24 cellular contexts compared by ENCODE assay signal in the genomic region with DNA sequence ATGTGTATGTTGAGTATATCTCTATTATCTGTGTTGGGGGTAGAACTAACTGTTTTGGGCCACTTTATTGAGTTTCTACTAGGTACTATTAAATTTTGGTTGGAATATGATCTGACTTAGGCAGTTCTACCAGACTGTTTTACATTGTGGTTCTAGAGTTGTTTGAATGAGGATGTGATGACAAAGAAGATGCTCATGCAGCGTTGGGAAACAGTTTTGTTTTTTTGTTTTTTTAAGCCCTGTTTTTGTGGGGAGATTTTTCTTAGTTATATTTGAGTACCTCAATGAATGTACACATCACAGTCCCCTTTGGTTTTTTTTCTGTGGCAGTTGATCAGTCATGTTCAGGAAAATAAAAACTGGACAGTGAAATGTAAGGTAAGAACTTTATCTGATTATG. TPM values are rescaled to one million over a fixed set of nuclear protein-coding genes. Genes with fewer than 3 reads are reported as not detected.
DNase-seq lines count a peak whose midpoint lies in the region; ATAC-seq and TF ChIP-seq lines count a peak whose summit lies in the region.
"Had no signal": no experiment of that assay in that cellular context is flagged by ENCODE, and none has a peak within 500 bp of the region (broad histone marks: within the 10 kb centered on the region; RNA-seq: fewer than 3 reads in every experiment).

No MANE protein-coding gene starts in this region.

- POLR2A ChIA-PET in activated CD8-positive, alpha-beta T cell treated with anti-CD3 and anti-CD28 coated beads for 36 hours (lab: Charles Lee), result interaction anchor here (1.2 to 2.1 kb wide), 2 partner anchors 9 to 50 kb away, joined by 3 to 5 read pairs; no protein-coding TSS in a partner anchor
- POLR2A ChIA-PET in activated CD8-positive, alpha-beta T cell treated with anti-CD3 and anti-CD28 coated beads, Interleukin-2, amount 10 ng/mL, durations not matched to agents 7 days and 5 days (lab: Charles Lee), result no interaction called here

- H3K27me3 ChIP-seq in osteoblast (ENCODE audit: insufficient read depth, low read length) (no peaks in the 10 kb centered on the region), MG63 (no peaks in the 10 kb centered on the region)
- H3K27me3 ChIP-seq: Peyer's patch, SJCRH30 had no signal

- H2AFZ ChIP-seq in osteoblast (ENCODE audit: low read length), result no peak overlapping the region

- no peaks in the 10 kb centered on the region for H3K27me3 Mint-ChIP-seq in activated CD8-positive, alpha-beta T cell treated with anti-CD3 and anti-CD28 coated beads for 36 hours
- no peaks in the 10 kb centered on the region for H3K27me3 Mint-ChIP-seq in activated CD8-positive, alpha-beta T cell treated with anti-CD3 and anti-CD28 coated beads, Interleukin-2, amount 10 ng/mL, durations not matched to agents 7 days and 5 days (ENCODE audit: low read depth)
- H3K27me3 Mint-ChIP-seq: B cell, IgD-negative memory B cell had no signal

- no peak for TF ChIP-seq CTCF in activated CD8-positive, alpha-beta T cell treated with anti-CD3 and anti-CD28 coated beads for 36 hours (IDR thresholded peaks at IDR 0.05)
- TF ChIP-seq CTCF in choroid plexus epithelial cell (conservative IDR thresholded peaks at IDR 0.05; ENCODE audit: low read depth, low read length), result no peak
- no peak for TF ChIP-seq CTCF in osteoblast (IDR thresholded peaks at IDR 0.05; ENCODE audit: extremely low read depth, low read depth, low read length)

- no peak for ATAC-seq in activated CD8-positive, alpha-beta T cell treated with anti-CD3 and anti-CD28 coated beads for 36 hours
- ATAC-seq in activated CD8-positive, alpha-beta T cell treated with anti-CD3 and anti-CD28 coated beads, Interleukin-2, amount 10 ng/mL, durations not matched to agents 7 days and 5 days, result no peak
- ATAC-seq: A549 had no signal

- intact Hi-C loops in activated CD8-positive, alpha-beta T cell treated with anti-CD3 and anti-CD28 coated beads for 36 hours (cut with micrococcal nuclease), result loop anchor here (10.0 kb wide), 1 partner anchor 115 kb away; no protein-coding TSS in a partner anchor

- no peaks in the 10 kb centered on the region for H3K79me2 ChIP-seq in osteoblast (ENCODE audit: insufficient read depth, low read length)

- no peak overlapping the region for H3K27ac ChIP-seq in osteoblast (ENCODE audit: low read depth, low read length)
- H3K27ac ChIP-seq: A549, Peyer's patch, SJCRH30, VCaP had no signal

- no peaks in the 10 kb centered on the region for H3K4me1 ChIP-seq in osteoblast (ENCODE audit: insufficient read depth, low read length)
- H3K4me1 ChIP-seq: Peyer's patch, SJCRH30 had no signal

- no peaks in the 10 kb centered on the region for H4K20me1 ChIP-seq in osteoblast (ENCODE audit: insufficient read depth, low read length)

- no peak for DNase-seq in activated CD8-positive, alpha-beta T cell treated with anti-CD3 and anti-CD28 coated beads for 36 hours
- DNase-seq in activated CD8-positive, alpha-beta T cell treated with anti-CD3 and anti-CD28 coated beads, Interleukin-2, amount 10 ng/mL, durations not matched to agents 7 days and 5 days, result no peak
- peak; percentile 60 for DNase-seq in LHCN-M2 (ENCODE audit: low read depth)
- peak; percentile 22 for DNase-seq in choroid plexus epithelial cell (ENCODE audit: low read depth)
- DNase-seq in osteoblast (ENCODE audit: insufficient read length, low spot score, missing footprints), result peak; percentile 18
- DNase-seq in MG63, result no peak
- no peak for DNase-seq in NCI-H1092 treated with DMSO at 0.1 percent for 48 hours (lab: John Stamatoyannopoulos, UW)
- DNase-seq in SHP77 treated with DMSO at 0.1 percent for 48 hours (lab: John Stamatoyannopoulos, UW), result no peak
- DNase-seq: activated CD4-positive, alpha-beta T cell treated with anti-CD3 and anti-CD28 coated beads, Interleukin-2, amount 50 U/mL, for 4 hours; activated naive CD4-positive, alpha-beta T cell treated with Interleukin-2 at 50 U/mL for 16 hours; activated T-cell treated with anti-CD3 and anti-CD28 coated beads for 4 hours; anterior cingulate cortex; DMS153; GDM1; NCI-H1436; NCI-H446 treated with DMSO at 0.1 percent for 48 hours; Peyer's patch; SJCRH30; stimulated activated CD4-positive, alpha-beta T cell treated with anti-CD3 and anti-CD28 coated beads, Interleukin-2, amount 100 ng/mL, for 48 hours; stimulated activated naive CD4-positive, alpha-beta T cell had no signal

- no peaks in the 10 kb centered on the region for H3K9me3 Mint-ChIP-seq in activated CD8-positive, alpha-beta T cell treated with anti-CD3 and anti-CD28 coated beads for 36 hours
- no peaks in the 10 kb centered on the region for H3K9me3 Mint-ChIP-seq in activated CD8-positive, alpha-beta T cell treated with anti-CD3 and anti-CD28 coated beads, Interleukin-2, amount 10 ng/mL, durations not matched to agents 7 days and 5 days (ENCODE audit: insufficient read depth)
- H3K9me3 Mint-ChIP-seq: IgD-negative memory B cell had no signal

- CTCF ChIA-PET in activated CD8-positive, alpha-beta T cell treated with anti-CD3 and anti-CD28 coated beads for 36 hours (lab: Charles Lee), result interaction anchor here (0.6 kb wide), 1 partner anchor 164 kb away, joined by 3 read pairs; no protein-coding TSS in a partner anchor
- CTCF ChIA-PET in activated CD8-positive, alpha-beta T cell treated with anti-CD3 and anti-CD28 coated beads, Interleukin-2, amount 10 ng/mL, durations not matched to agents 7 days and 5 days (lab: Charles Lee), result interaction anchor here (0.6 kb wide), 1 partner anchor 47 kb away, joined by 3 read pairs; no protein-coding TSS in a partner anchor

- no peak overlapping the region for H3K4me2 ChIP-seq in osteoblast (ENCODE audit: insufficient read depth, low read length)
- H3K4me2 ChIP-seq: A549 had no signal

- peak overlapping the region; percentile 15 for H3K27ac Mint-ChIP-seq in activated CD8-positive, alpha-beta T cell treated with anti-CD3 and anti-CD28 coated beads for 36 hours
- H3K27ac Mint-ChIP-seq in activated CD8-positive, alpha-beta T cell treated with anti-CD3 and anti-CD28 coated beads, Interleukin-2, amount 10 ng/mL, durations not matched to agents 7 days and 5 days, result no peak overlapping the region
- H3K27ac Mint-ChIP-seq: B cell had no signal

- no peak overlapping the region for H3K4me3 Mint-ChIP-seq in activated CD8-positive, alpha-beta T cell treated with anti-CD3 and anti-CD28 coated beads for 36 hours
- no peak overlapping the region for H3K4me3 Mint-ChIP-seq in activated CD8-positive, alpha-beta T cell treated with anti-CD3 and anti-CD28 coated beads, Interleukin-2, amount 10 ng/mL, durations not matched to agents 7 days and 5 days
- H3K4me3 Mint-ChIP-seq: B cell, IgD-negative memory B cell had no signal

- peaks cover 10% of the 10 kb centered on the region for H3K36me3 ChIP-seq in osteoblast (ENCODE audit: insufficient read depth, low read length)
- H3K36me3 ChIP-seq in MG63, result peaks cover 36% of the 10 kb centered on the region

- H3K9me3 ChIP-seq in osteoblast (ENCODE audit: low read depth, low read length) (no peaks in the 10 kb centered on the region), MG63 (no peaks in the 10 kb centered on the region)
- H3K9me3 ChIP-seq: A549, Peyer's patch, SJCRH30 had no signal

- H3K4me1 Mint-ChIP-seq in activated CD8-positive, alpha-beta T cell treated with anti-CD3 and anti-CD28 coated beads for 36 hours (ENCODE audit: low read depth), result peaks cover 3% of the 10 kb centered on the region
- peaks cover 3% of the 10 kb centered on the region for H3K4me1 Mint-ChIP-seq in activated CD8-positive, alpha-beta T cell treated with anti-CD3 and anti-CD28 coated beads, Interleukin-2, amount 10 ng/mL, durations not matched to agents 7 days and 5 days (ENCODE audit: low read depth)
- H3K4me1 Mint-ChIP-seq: B cell had no signal

- peaks cover 24% of the 10 kb centered on the region for H3K36me3 Mint-ChIP-seq in activated CD8-positive, alpha-beta T cell treated with anti-CD3 and anti-CD28 coated beads for 36 hours (ENCODE audit: low read depth)
- peaks cover 31% of the 10 kb centered on the region for H3K36me3 Mint-ChIP-seq in activated CD8-positive, alpha-beta T cell treated with anti-CD3 and anti-CD28 coated beads, Interleukin-2, amount 10 ng/mL, durations not matched to agents 7 days and 5 days (ENCODE audit: low read depth)

- H3K4me3 ChIP-seq in choroid plexus epithelial cell (ENCODE audit: low read depth, low read length), result no peak overlapping the region
- H3K4me3 ChIP-seq in osteoblast (ENCODE audit: insufficient read depth, low read length), result no peak overlapping the region
- no peak overlapping the region for H3K4me3 ChIP-seq in MG63
- H3K4me3 ChIP-seq: A549, Peyer's patch, SJCRH30 had no signal

RNA-seq across cellular contexts. Expression of a gene that starts 40.1 kb away (rescaled TPM):
- total RNA-seq in activated CD8-positive, alpha-beta T cell treated with anti-CD3 and anti-CD28 coated beads for 36 hours, result 10 to 100 TPM; 29.2 to 31.6 TPM
- 10 to 100 TPM; 46.6 to 49.4 TPM for total RNA-seq in activated CD8-positive, alpha-beta T cell treated with anti-CD3 and anti-CD28 coated beads, Interleukin-2, amount 10 ng/mL, durations not matched to agents 7 days and 5 days
- total RNA-seq in LHCN-M2 (2014; rRNA removed), result 56.1 and 68.7 TPM in 2 replicates
- 19.6 TPM for polyA plus RNA-seq in LHCN-M2 (2012)
- 50.3 and 51.3 TPM in 2 replicates for total RNA-seq in osteoblast
- 5.8 and 6.0 TPM in 2 replicates for total RNA-seq in MG63 (2014; rRNA removed; shearing (Covaris generic); ENCODE audit: low replicate concordance)

RNA-seq across cellular contexts. Expression of a gene that starts 40.4 kb away (rescaled TPM):
- 10 to 100 TPM; 21.8 to 24.6 TPM for total RNA-seq in activated CD8-positive, alpha-beta T cell treated with anti-CD3 and anti-CD28 coated beads for 36 hours
- 10 to 100 TPM; 33.1 to 36.3 TPM for total RNA-seq in activated CD8-positive, alpha-beta T cell treated with anti-CD3 and anti-CD28 coated beads, Interleukin-2, amount 10 ng/mL, durations not matched to agents 7 days and 5 days
- total RNA-seq in LHCN-M2 (2014; rRNA removed), result 31.2 and 40.5 TPM in 2 replicates
- 4.3 TPM for polyA plus RNA-seq in LHCN-M2 (2012)
- 6.2 TPM in 2 replicates for total RNA-seq in osteoblast
- total RNA-seq in MG63 (2014; rRNA removed; shearing (Covaris generic); ENCODE audit: low replicate concordance), result 5.5 and 42.1 TPM in 2 replicates

Comparison
In these comparisons a context has a peak if more than half of its experiments do, and no peak if none do; other contexts are left out.
1. DNase-seq: peak in LHCN-M2 (single experiment), choroid plexus epithelial cell (single experiment) and osteoblast (single experiment); none in activated CD8-positive, alpha-beta T cell treated with anti-CD3 and anti-CD28 coated beads for 36 hours (single experiment), activated CD8-positive, alpha-beta T cell treated with anti-CD3 and anti-CD28 coated beads, Interleukin-2, amount 10 ng/mL, durations not matched to agents 7 days and 5 days (single experiment), MG63 (single experiment), NCI-H1092 treated with DMSO at 0.1 percent for 48 hours (single experiment) and SHP77 treated with DMSO at 0.1 percent for 48 hours (single experiment).